ENCODE assay signal across 8 cellular contexts in genomic region chr3:55485208-55485791, GRCh38. TPM values are rescaled to one million over a fixed set of nuclear protein-coding genes. Genes with fewer than 3 reads are reported as not detected.
DNase-seq lines count a peak whose midpoint lies in the region; ATAC-seq and TF ChIP-seq lines count a peak whose summit lies in the region.

No MANE protein-coding gene starts in this region.

- no peak overlapping the region for H3K4me3 Mint-ChIP-seq in Calu3 (ENCODE audit: low read depth, unreplicated experiment)
- H3K4me3 Mint-ChIP-seq in dendritic cell treated with granulocyte-macrophage colony-stimulating factor and Interleukin-4, amounts not matched to agents 40 ng/mL and 50 ng/mL, for 4 days: peak overlapping the region; percentile 88

- intact Hi-C loops in Calu3 (cut with micrococcal nuclease; ENCODE audit: unreplicated experiment): loop anchor here (10.0 kb wide), 2 partner anchors 260 to 420 kb away; no protein-coding TSS in a partner anchor
- intact Hi-C loops in dendritic cell treated with granulocyte-macrophage colony-stimulating factor and Interleukin-4, amounts not matched to agents 40 ng/mL and 50 ng/mL, for 4 days (cut with micrococcal nuclease): loop anchor here (1.0 to 10.0 kb wide), 3 partner anchors 260 to 766 kb away; no protein-coding TSS in a partner anchor

- no peaks in the 10 kb centered on the region for H3K4me1 Mint-ChIP-seq in Calu3 (ENCODE audit: low read depth, unreplicated experiment)
- peaks cover 73% of the 10 kb centered on the region for H3K4me1 Mint-ChIP-seq in dendritic cell treated with granulocyte-macrophage colony-stimulating factor and Interleukin-4, amounts not matched to agents 40 ng/mL and 50 ng/mL, for 4 days (ENCODE audit: low read depth)

- ATAC-seq in GM19452 (IDR thresholded peaks at IDR 0.05; ENCODE audit: unreplicated experiment): peak; percentile 64
- ATAC-seq in RWPE2 (ENCODE audit: low read depth): peak; percentile 20; the same call in 2 of the 3 replicates
- ATAC-seq in left lobe of liver: peak; percentile 76
- ATAC-seq in HG03025 (IDR thresholded peaks at IDR 0.05; ENCODE audit: low FRiP score, unreplicated experiment): no peak

- CTCF ChIA-PET in Calu3 (lab: Charles Lee): no interaction called here

- no TSS peak for BruUV-seq in Calu3 (replicated peaks; lab: Mats Ljungman, UMichigan)

- H3K36me3 ChIP-seq in RWPE2 (ENCODE audit: low read depth): peaks cover 4% of the 10 kb centered on the region

- DNase-seq in Calu3: peak; percentile 31
- DNase-seq in HT1080 (ENCODE audit: low read depth): peak; percentile 59
- DNase-seq in RWPE2 (ENCODE audit: low spot score): peak; percentile 70
- DNase-seq in left lobe of liver (ENCODE audit: low spot score): peak; percentile 84
- peak in 2 of 3 donors; percentile 31 to 42 for DNase-seq in stimulated activated CD4-positive, alpha-beta T cell treated with anti-CD3 and anti-CD28 coated beads, TNF-alpha, amount 100 ng/mL, for 48 hours (ENCODE audit: low read depth in 3 of 3)

- peak overlapping the region; percentile 81 for H3K4me3 ChIP-seq in RWPE2 (ENCODE audit: severe bottlenecking)

- H3K36me3 Mint-ChIP-seq in Calu3 (ENCODE audit: insufficient read depth, unreplicated experiment): peaks cover 11% of the 10 kb centered on the region
- H3K36me3 Mint-ChIP-seq in dendritic cell treated with granulocyte-macrophage colony-stimulating factor and Interleukin-4, amounts not matched to agents 40 ng/mL and 50 ng/mL, for 4 days (ENCODE audit: low read depth): peaks cover 54% of the 10 kb centered on the region

- TF ChIP-seq CTCF in Calu3 (IDR thresholded peaks at IDR 0.05; ENCODE audit: unreplicated experiment) (no peak), RWPE2 (IDR thresholded peaks at IDR 0.05; ENCODE audit: poor library complexity, severe bottlenecking) (peak; percentile 78)

- peaks cover 18% of the 10 kb centered on the region for H3K4me1 ChIP-seq in RWPE2 (ENCODE audit: insufficient read depth, poor library complexity, severe bottlenecking)

- peaks cover 61% of the 10 kb centered on the region for H3K27me3 Mint-ChIP-seq in Calu3 (ENCODE audit: unreplicated experiment)
- peaks cover 67% of the 10 kb centered on the region for H3K27me3 Mint-ChIP-seq in dendritic cell treated with granulocyte-macrophage colony-stimulating factor and Interleukin-4, amounts not matched to agents 40 ng/mL and 50 ng/mL, for 4 days

- no peaks in the 10 kb centered on the region for H3K9me3 ChIP-seq in RWPE2 (ENCODE audit: severe bottlenecking)

- no peaks in the 10 kb centered on the region for H3K27me3 ChIP-seq in RWPE2 (ENCODE audit: insufficient read depth, poor library complexity, severe bottlenecking)

- H3K9me3 Mint-ChIP-seq in Calu3 (ENCODE audit: low read depth, unreplicated experiment): no peaks in the 10 kb centered on the region
- H3K9me3 Mint-ChIP-seq in dendritic cell treated with granulocyte-macrophage colony-stimulating factor and Interleukin-4, amounts not matched to agents 40 ng/mL and 50 ng/mL, for 4 days: no peaks in the 10 kb centered on the region

- H3K27ac Mint-ChIP-seq in Calu3 (ENCODE audit: unreplicated experiment): no peak overlapping the region
- H3K27ac Mint-ChIP-seq in dendritic cell treated with granulocyte-macrophage colony-stimulating factor and Interleukin-4, amounts not matched to agents 40 ng/mL and 50 ng/mL, for 4 days: peak overlapping the region; percentile 84

- H3K27ac ChIP-seq in RWPE2 (ENCODE audit: poor library complexity, severe bottlenecking): peak overlapping the region; percentile 69

RNA-seq across cellular contexts. Expression of gene WNT5A, which starts 1.8 kb away (rescaled TPM):
- total RNA-seq in Calu3 (2022) (0.14 and 0.69 TPM in 2 replicates), left lobe of liver (4.3 TPM)
- 5.8 and 9.9 TPM in 2 replicates for total RNA-seq in HT1080 (2014; rRNA removed; shearing (Covaris generic))
- polyA plus RNA-seq in HT1080 (2015; cell fraction: cytosol; rRNA removed): 15.3 and 21.6 TPM in 2 replicates
- polyA plus RNA-seq in HT1080 (2015; cell fraction: nucleus; rRNA removed): 45.6 and 49.0 TPM in 2 replicates

Comparison
In these comparisons a context has a peak if more than half of its experiments do, and no peak if none do; other contexts are left out.
1. DNase-seq: peak in every context shown above with its lines; median percentile 84 in left lobe of liver; 70 in RWPE2; 59 in HT1080; 36 in stimulated activated CD4-positive, alpha-beta T cell treated with anti-CD3 and anti-CD28 coated beads, TNF-alpha, amount 100 ng/mL, for 48 hours; 31 in Calu3.